In genomic region chr2:207182916-207183315, GRCh38 we compare ENCODE assay signal across 24 cellular contexts. TPM values are rescaled to one million over a fixed set of nuclear protein-coding genes. Genes with fewer than 3 reads are reported as not detected.
DNase-seq lines count a peak whose midpoint lies in the region; ATAC-seq, FAIRE-seq and TF ChIP-seq lines count a peak whose summit lies in the region.
"Had no signal": no experiment of that assay in that cellular context is flagged by ENCODE, and none has a peak within 500 bp of the region (broad histone marks: within the 10 kb centered on the region; RNA-seq: fewer than 3 reads in every experiment).

No MANE protein-coding gene starts in this region.

- H3K27ac Mint-ChIP-seq in CD8-positive, alpha-beta T cell, result no peak overlapping the region
- H3K27ac Mint-ChIP-seq: activated naive CD4-positive, alpha-beta T cell treated with anti-CD3 and anti-CD28 coated beads for 36 hours; H9 had no signal

- POLR2A ChIA-PET in AG04450 (lab: Yijun Ruan, JAX) (no interaction called here), PC-3 (lab: Charles Lee; ENCODE audit: unreplicated experiment) (no interaction called here)
- POLR2A ChIA-PET in CD8-positive, alpha-beta T cell (lab: Charles Lee), result no interaction called here

- BruUV-seq in PC-3 (replicated peaks; lab: Mats Ljungman, UMichigan), result no TSS peak

- peaks cover 51% of the 10 kb centered on the region for H3K4me1 ChIP-seq in PC-3 (ENCODE audit: insufficient read depth, low read length)
- H3K4me1 ChIP-seq in CD8-positive, alpha-beta T cell (ENCODE audit: insufficient read depth, low read length), result no peaks in the 10 kb centered on the region
- H3K4me1 ChIP-seq in small intestine (ENCODE audit: control insufficient read depth in 2 of 2, insufficient read depth in 1 of 2, low read depth in 1 of 2, low read length in 1 of 2), result no peaks in the 10 kb centered on the region
- H3K4me1 ChIP-seq: ascending aorta, sigmoid colon had no signal

- no peak overlapping the region for H3K4me3 ChIP-seq in AG04450 (ENCODE audit: low read depth, low read length)
- H3K4me3 ChIP-seq in PC-3 (ENCODE audit: low read length), result no peak overlapping the region
- no peak overlapping the region for H3K4me3 ChIP-seq in cardiac fibroblast (replicated peaks in 1 of 2; ENCODE audit: low read depth in 2 of 2, low read length in 2 of 2)
- no peak overlapping the region for H3K4me3 ChIP-seq in CD8-positive, alpha-beta T cell (ENCODE audit: low read depth, low read length)
- H3K4me3 ChIP-seq in small intestine (ENCODE audit: low read depth in 1 of 2, low read length in 2 of 2), result no peak overlapping the region
- H3K4me3 ChIP-seq: ascending aorta, K562, sigmoid colon had no signal

- H3K36me3 ChIP-seq in PC-3 (ENCODE audit: low read depth, low read length) (no peaks in the 10 kb centered on the region), small intestine (ENCODE audit: control insufficient read depth in 2 of 2, insufficient read depth in 2 of 2, low read length in 2 of 2) (no peaks in the 10 kb centered on the region)
- no peaks in the 10 kb centered on the region for H3K36me3 ChIP-seq in CD8-positive, alpha-beta T cell (ENCODE audit: insufficient read depth, low read length)
- H3K36me3 ChIP-seq: ascending aorta, sigmoid colon had no signal

- H3K4me3 Mint-ChIP-seq in CD8-positive, alpha-beta T cell, result no peak overlapping the region
- H3K4me3 Mint-ChIP-seq: activated naive CD4-positive, alpha-beta T cell treated with anti-CD3 and anti-CD28 coated beads for 36 hours; H9; nephron had no signal

- H3K79me2 ChIP-seq in PC-3 (ENCODE audit: low read length), result no peaks in the 10 kb centered on the region

- H3K27me3 ChIP-seq in AG04450 (ENCODE audit: control insufficient read depth, insufficient read depth, low read length), result no peaks in the 10 kb centered on the region
- H3K27me3 ChIP-seq in PC-3 (ENCODE audit: low read length), result no peaks in the 10 kb centered on the region
- no peaks in the 10 kb centered on the region for H3K27me3 ChIP-seq in CD8-positive, alpha-beta T cell (ENCODE audit: insufficient read depth, low read length)
- no peaks in the 10 kb centered on the region for H3K27me3 ChIP-seq in small intestine (ENCODE audit: control insufficient read depth in 2 of 2, insufficient read depth in 2 of 2, low read length in 2 of 2)
- H3K27me3 ChIP-seq: ascending aorta, sigmoid colon had no signal

- ATAC-seq in PC-3 (no peak), GM19351 (IDR thresholded peaks at IDR 0.05; ENCODE audit: unreplicated experiment) (no peak), GM18520 (IDR thresholded peaks at IDR 0.05; ENCODE audit: unreplicated experiment) (no peak)
- ATAC-seq in CD8-positive, alpha-beta T cell, result no peak
- ATAC-seq: activated CD4-positive, CD25-positive, alpha-beta regulatory T cell treated with anti-CD3 and anti-CD28 coated beads, Interleukin-2, amount 50 U/mL, for 24 hours; K562; left colon had no signal

- H3K9me2 ChIP-seq in PC-3 (replicated peaks; ENCODE audit: low read length), result no peaks in the 10 kb centered on the region

- H3K9me3 Mint-ChIP-seq in CD8-positive, alpha-beta T cell, result no peaks in the 10 kb centered on the region
- H3K9me3 Mint-ChIP-seq: H9, nephron had no signal

- DNase-seq in AG04450 (ENCODE audit: low read depth, low spot score), result no peak
- DNase-seq in PC-3, result peak; percentile 38
- DNase-seq in cardiac fibroblast (ENCODE audit: low read depth in 2 of 2), result peak; percentile 39 to 43
- DNase-seq in kidney tubule cell (ENCODE audit: low spot score), result peak; percentile 31
- no peak for DNase-seq in CD8-positive, alpha-beta T cell
- DNase-seq in small intestine, result no peak
- DNase-seq: activated CD8-positive, alpha-beta memory T cell treated with anti-CD3 and anti-CD28 coated beads for 24 hours; activated naive CD4-positive, alpha-beta T cell treated with anti-CD3 and anti-CD28 coated beads for 36 hours; activated T-cell treated with anti-CD3 and anti-CD28 coated beads, Interleukin-2, amount 50 U/mL, for 48 hours; effector CD8-positive, alpha-beta T cell; H9; left colon; NCI-H1694; posterior cingulate gyrus; sigmoid colon; substantia nigra had no signal

- CTCF ChIA-PET in AG04450 (lab: Charles Lee), result no interaction called here
- CTCF ChIA-PET in PC-3 (lab: Charles Lee), result no interaction called here
- CTCF ChIA-PET in CD8-positive, alpha-beta T cell (lab: Charles Lee), result interaction anchor here (0.7 kb wide), 1 partner anchor 16 kb away, joined by 3 read pairs; no protein-coding TSS in a partner anchor

- TF ChIP-seq CTCF in AG04450 (IDR thresholded peaks at IDR 0.05; ENCODE audit: low read depth, low read length), result no peak
- TF ChIP-seq CTCF in PC-3 (conservative IDR thresholded peaks at IDR 0.05; ENCODE audit: low read depth, low read length), result no peak
- TF ChIP-seq CTCF in cardiac fibroblast (IDR thresholded peaks at IDR 0.05; ENCODE audit: low read depth, low read length), result no peak
- TF ChIP-seq CTCF in CD8-positive, alpha-beta T cell (IDR thresholded peaks at IDR 0.05), result no peak

- intact Hi-C loops in PC-3 (cut with micrococcal nuclease), result no loop called here
- intact Hi-C loops in CD8-positive, alpha-beta T cell (cut with DNase I, micrococcal nuclease), result no loop called here

- H3K27me3 Mint-ChIP-seq in CD8-positive, alpha-beta T cell (ENCODE audit: low read depth), result no peaks in the 10 kb centered on the region

- H3K4me2 ChIP-seq in PC-3 (ENCODE audit: low read length), result peak overlapping the region; percentile 66

- no peaks in the 10 kb centered on the region for H3K36me3 Mint-ChIP-seq in CD8-positive, alpha-beta T cell

- FAIRE-seq in small intestine (lab: Jason Lieb, UNC), result no peak
- FAIRE-seq: K562 had no signal

- peak overlapping the region; percentile 12 for H3K27ac ChIP-seq in AG04450 (ENCODE audit: low read depth, low read length)
- no peak overlapping the region for H3K27ac ChIP-seq in PC-3 (ENCODE audit: low read length)
- no peak overlapping the region for H3K27ac ChIP-seq in CD8-positive, alpha-beta T cell (ENCODE audit: low read depth, low read length)
- no peak overlapping the region for H3K27ac ChIP-seq in small intestine (ENCODE audit: low read depth in 1 of 2, low read length in 1 of 2)
- H3K27ac ChIP-seq: ascending aorta, C4-2B, RWPE1, sigmoid colon had no signal

- H3F3A ChIP-seq in PC-3 (ENCODE audit: low read length, unreplicated experiment), result no peaks in the 10 kb centered on the region

- no peaks in the 10 kb centered on the region for H4K20me1 ChIP-seq in PC-3 (ENCODE audit: low read length)

- 85 to 91% (median 89%) methylated on average over 2 of the region's 2 CpGs for WGBS in small intestine, 3 donors

- H3K4me1 Mint-ChIP-seq in CD8-positive, alpha-beta T cell (ENCODE audit: low read depth), result no peaks in the 10 kb centered on the region

- no peaks in the 10 kb centered on the region for H3K9me3 ChIP-seq in AG04450 (ENCODE audit: control insufficient read depth, insufficient read depth, low read length)
- no peaks in the 10 kb centered on the region for H3K9me3 ChIP-seq in PC-3 (ENCODE audit: low read length)
- H3K9me3 ChIP-seq in CD8-positive, alpha-beta T cell (ENCODE audit: low read length), result no peaks in the 10 kb centered on the region
- H3K9me3 ChIP-seq in small intestine (ENCODE audit: control insufficient read depth, low read depth), result no peaks in the 10 kb centered on the region
- H3K9me3 ChIP-seq: ascending aorta had no signal

- no peak overlapping the region for H3K9ac ChIP-seq in PC-3 (ENCODE audit: low read length)

- no peak overlapping the region for H2AFZ ChIP-seq in PC-3 (ENCODE audit: low read length)

RNA-seq across cellular contexts. Expression of gene KLF7, which starts 17.2 kb away (rescaled TPM):
- 22.1 and 22.4 TPM in 2 replicates for polyA plus RNA-seq in AG04450 (2011; rRNA removed)
- polyA minus RNA-seq in AG04450 (2011; rRNA and poly(A)+ RNA removed), result 74.8 and 110 TPM in 2 replicates
- total RNA-seq in PC-3 (2014; rRNA removed), result 4.0 and 5.6 TPM in 2 replicates
- total RNA-seq in CD8-positive, alpha-beta T cell, result 10 to 100 TPM; 62.1 to 66.6 TPM
- polyA plus RNA-seq in small intestine, result 1 to 10 TPM; 1.1 to 10.0 (median 8.1) TPM

Comparison
In these comparisons a context has a peak if more than half of its experiments do, and no peak if none do; other contexts are left out.
1. DNase-seq: peak in PC-3 (single experiment), cardiac fibroblast (2 of 2) and kidney tubule cell (single experiment); none in AG04450 (single experiment), CD8-positive, alpha-beta T cell (0 of 7) and small intestine (single experiment).